1 cellular context compared by ENCODE assay signal in the genomic region with DNA sequence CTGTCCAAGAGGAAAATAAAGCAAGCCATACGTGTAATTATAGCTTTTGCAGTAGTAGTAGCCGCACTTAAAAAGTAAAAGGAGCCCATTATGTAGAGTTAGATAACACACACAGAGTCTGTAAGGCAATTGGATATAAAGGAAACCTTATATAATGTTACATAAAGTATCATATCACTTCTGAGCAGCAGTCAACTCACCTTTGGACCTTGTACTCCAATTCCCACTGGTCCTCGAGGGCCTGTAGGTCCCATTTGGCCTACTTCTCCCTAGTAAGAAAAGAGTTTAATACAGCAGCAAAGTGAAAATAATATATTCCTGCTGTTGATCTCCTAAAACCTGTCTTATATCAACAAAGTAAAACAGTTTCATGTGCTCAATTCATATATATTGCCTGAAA.
TF ChIP-seq lines count a peak whose summit lies in the region.

No MANE protein-coding gene starts in this region.

TF ChIP-seq in A549, 52 proteins besides CTCF, POLR2A, EP300 and RAD21 (continued from another document):
- TF ChIP-seq TFCP2L1 (CRISPR knock-in tag; IDR thresholded peaks at IDR 0.05) (no peak), NFE2L2 (conservative IDR thresholded peaks at IDR 0.05; ENCODE audit: low read length) (no peak), SREBF2 (IDR thresholded peaks at IDR 0.05) (no peak), ZC3H11A (IDR thresholded peaks at IDR 0.05) (no peak), NPAS2 (CRISPR knock-in tag; IDR thresholded peaks at IDR 0.05; ENCODE audit: borderline replicate concordance) (no peak), ZFP36 (IDR thresholded peaks at IDR 0.05; ENCODE audit: borderline replicate concordance, partially characterized antibody) (no peak)
- TF ChIP-seq, protein P1, sequence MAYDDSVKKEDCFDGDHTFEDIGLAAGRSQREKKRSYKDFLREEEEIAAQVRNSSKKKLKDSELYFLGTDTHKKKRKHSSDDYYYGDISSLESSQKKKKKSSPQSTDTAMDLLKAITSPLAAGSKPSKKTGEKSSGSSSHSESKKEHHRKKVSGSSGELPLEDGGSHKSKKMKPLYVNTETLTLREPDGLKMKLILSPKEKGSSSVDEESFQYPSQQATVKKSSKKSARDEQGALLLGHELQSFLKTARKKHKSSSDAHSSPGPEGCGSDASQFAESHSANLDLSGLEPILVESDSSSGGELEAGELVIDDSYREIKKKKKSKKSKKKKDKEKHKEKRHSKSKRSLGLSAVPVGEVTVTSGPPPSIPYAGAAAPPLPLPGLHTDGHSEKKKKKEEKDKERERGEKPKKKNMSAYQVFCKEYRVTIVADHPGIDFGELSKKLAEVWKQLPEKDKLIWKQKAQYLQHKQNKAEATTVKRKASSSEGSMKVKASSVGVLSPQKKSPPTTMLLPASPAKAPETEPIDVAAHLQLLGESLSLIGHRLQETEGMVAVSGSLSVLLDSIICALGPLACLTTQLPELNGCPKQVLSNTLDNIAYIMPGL (CRISPR knock-in tag; IDR thresholded peaks at IDR 0.05; ENCODE audit: borderline replicate concordance): no peak
